In genomic region chr17:61415374-61416210, GRCh38 we compare ENCODE assay signal across 1 cellular context.
A peak's percentile ranks its signal among the peaks of the same experiment; 100 is the strongest.
TF ChIP-seq lines count a peak whose summit lies in the region.

No MANE protein-coding gene starts in this region.

TF ChIP-seq in K562, 482 proteins besides CTCF, POLR2A, EP300 and RAD21:
- TF ChIP-seq EWSR1 (IDR thresholded peaks at IDR 0.05; ENCODE audit: borderline replicate concordance, low read depth, partially characterized antibody) (peak; percentile 53), ZFX (CRISPR knock-in tag; IDR thresholded peaks at IDR 0.05) (no peak), ZBTB11 (CRISPR knock-in tag; IDR thresholded peaks at IDR 0.05) (peak in 1 of 3 experiments; percentile 10; a peak in 1 of 6 replicates)
